22 cellular contexts compared by ENCODE assay signal in the genomic region with DNA sequence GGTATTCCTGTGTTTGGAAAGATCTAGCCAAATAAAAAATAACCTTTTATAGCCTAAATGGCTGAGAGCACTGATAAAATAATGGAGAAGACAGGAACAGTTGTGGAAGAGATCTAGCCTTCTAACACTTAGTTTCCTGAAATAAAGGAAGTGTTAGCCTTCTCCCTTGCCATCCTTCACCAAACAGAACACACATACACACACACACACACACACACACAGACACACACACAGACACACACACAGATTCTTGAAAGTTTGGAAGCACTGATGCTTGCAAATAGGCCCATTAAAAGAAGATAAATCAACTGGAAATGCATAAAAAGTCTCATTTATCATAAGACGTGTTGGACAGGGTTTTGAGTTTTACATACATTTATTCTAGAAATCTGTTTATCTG. TPM values are rescaled to one million over a fixed set of nuclear protein-coding genes. Genes with fewer than 3 reads are reported as not detected.
"Had no signal": no experiment of that assay in that cellular context is flagged by ENCODE, and none has a peak within 500 bp of the region (broad histone marks: within the 10 kb centered on the region; RNA-seq: fewer than 3 reads in every experiment).

No MANE protein-coding gene starts in this region.

- DNase-seq: activated naive CD4-positive, alpha-beta T cell; activated naive CD8-positive, alpha-beta T cell treated with anti-CD3 and anti-CD28 coated beads, Interleukin-2, amount 10 ng/mL, durations not matched to agents 7 days and 5 days; activated T-cell treated with anti-CD3 and anti-CD28 coated beads, Interleukin-2, amount 50 U/mL, for 1 hour; amniotic stem cell; effector CD8-positive, alpha-beta T cell; hypothalamus; sigmoid colon; stimulated activated CD4-positive, alpha-beta T cell treated with anti-CD3 and anti-CD28 coated beads, Interleukin-2, amount 100 ng/mL, for 48 hours; stimulated activated CD8-positive, alpha-beta memory T cell treated with anti-CD3 and anti-CD28 coated beads, Interleukin-4, amount 100 ng/mL, for 48 hours; stimulated activated naive B cell treated with anti-CD40 and anti-IgM and Interleukin-4, amounts not matched to agents 10 μg/mL and 1 μg/mL and 100 μg/mL, for 72 hours; T-helper 9 cell; trophoblast cell; uterus had no signal

- H3K4me1 ChIP-seq: sigmoid colon, uterus had no signal

- H3K4me3 Mint-ChIP-seq: activated naive CD8-positive, alpha-beta T cell treated with anti-CD3 and anti-CD28 coated beads, Interleukin-2, amount 10 ng/mL, durations not matched to agents 7 days and 5 days; activated T-helper 17 cell treated with anti-CD3 and anti-CD28 coated beads, Interleukin-2, amount 50 U/mL, for 72 hours; dendritic cell treated with granulocyte-macrophage colony-stimulating factor and Interleukin-4, amounts not matched to agents 40 ng/mL and 50 ng/mL, for 4 days; mesothelial cell of epicardium; natural killer cell treated with Interleukin-12 subunit alpha and Interleukin-12 subunit beta and Interleukin-15 and Interleukin-18, amount 100 ng/mL, for 72 hours; stimulated activated naive B cell treated with anti-CD40 and anti-IgM and Interleukin-4, amounts not matched to agents 10 μg/mL and 1 μg/mL and 100 μg/mL, for 72 hours; WTC11 had no signal

- H3K9me3 Mint-ChIP-seq: activated naive CD8-positive, alpha-beta T cell treated with anti-CD3 and anti-CD28 coated beads, Interleukin-2, amount 10 ng/mL, durations not matched to agents 7 days and 5 days; dendritic cell treated with granulocyte-macrophage colony-stimulating factor and Interleukin-4, amounts not matched to agents 40 ng/mL and 50 ng/mL, for 4 days; natural killer cell treated with Interleukin-12 subunit alpha and Interleukin-12 subunit beta and Interleukin-15 and Interleukin-18, amount 100 ng/mL, for 72 hours had no signal

- H3K27me3 Mint-ChIP-seq: activated naive CD8-positive, alpha-beta T cell treated with anti-CD3 and anti-CD28 coated beads, Interleukin-2, amount 10 ng/mL, durations not matched to agents 7 days and 5 days had no signal

- H3K27ac ChIP-seq: sigmoid colon, uterus had no signal

- ATAC-seq: activated T-helper 17 cell treated with anti-CD3 and anti-CD28 coated beads, Interleukin-2, amount 50 U/mL, for 72 hours; esophagus mucosa; left lobe of liver; natural killer cell treated with Interleukin-12 subunit alpha and Interleukin-12 subunit beta and Interleukin-15 and Interleukin-18, amount 100 ng/mL, for 72 hours; stimulated activated naive B cell treated with anti-CD40 and anti-IgM and Interleukin-4, amounts not matched to agents 10 μg/mL and 1 μg/mL and 100 μg/mL, for 72 hours; WTC11 had no signal

- H3K36me3 Mint-ChIP-seq: activated naive CD8-positive, alpha-beta T cell treated with anti-CD3 and anti-CD28 coated beads, Interleukin-2, amount 10 ng/mL, durations not matched to agents 7 days and 5 days; mesothelial cell of epicardium; natural killer cell treated with Interleukin-12 subunit alpha and Interleukin-12 subunit beta and Interleukin-15 and Interleukin-18, amount 100 ng/mL, for 72 hours; stimulated activated naive B cell treated with anti-CD40 and anti-IgM and Interleukin-4, amounts not matched to agents 10 μg/mL and 1 μg/mL and 100 μg/mL, for 72 hours; WTC11 had no signal

- H3K4me1 Mint-ChIP-seq: activated naive CD8-positive, alpha-beta T cell treated with anti-CD3 and anti-CD28 coated beads, Interleukin-2, amount 10 ng/mL, durations not matched to agents 7 days and 5 days; activated T-helper 17 cell treated with anti-CD3 and anti-CD28 coated beads, Interleukin-2, amount 50 U/mL, for 72 hours; mesothelial cell of epicardium; stimulated activated naive B cell treated with anti-CD40 and anti-IgM and Interleukin-4, amounts not matched to agents 10 μg/mL and 1 μg/mL and 100 μg/mL, for 72 hours had no signal

- H3K27me3 ChIP-seq: uterus had no signal

- H3K27ac Mint-ChIP-seq: activated naive CD8-positive, alpha-beta T cell treated with anti-CD3 and anti-CD28 coated beads, Interleukin-2, amount 10 ng/mL, durations not matched to agents 7 days and 5 days; activated T-helper 17 cell treated with anti-CD3 and anti-CD28 coated beads, Interleukin-2, amount 50 U/mL, for 72 hours; dendritic cell treated with granulocyte-macrophage colony-stimulating factor and Interleukin-4, amounts not matched to agents 40 ng/mL and 50 ng/mL, for 4 days; mesothelial cell of epicardium; natural killer cell treated with Interleukin-12 subunit alpha and Interleukin-12 subunit beta and Interleukin-15 and Interleukin-18, amount 100 ng/mL, for 72 hours; stimulated activated naive B cell treated with anti-CD40 and anti-IgM and Interleukin-4, amounts not matched to agents 10 μg/mL and 1 μg/mL and 100 μg/mL, for 72 hours; WTC11 had no signal

- H3K4me3 ChIP-seq: lung, sigmoid colon, uterus had no signal

- H3K36me3 ChIP-seq: sigmoid colon, uterus had no signal

- H3K9me3 ChIP-seq: sigmoid colon, uterus had no signal

RNA-seq across cellular contexts. Expression of a gene that starts 37.5 kb away (rescaled TPM):
- total RNA-seq: activated naive CD8-positive, alpha-beta T cell treated with anti-CD3 and anti-CD28 coated beads, Interleukin-2, amount 10 ng/mL, durations not matched to agents 7 days and 5 days; activated T-helper 17 cell treated with anti-CD3 and anti-CD28 coated beads, Interleukin-2, amount 50 U/mL, for 72 hours; natural killer cell treated with Interleukin-12 subunit alpha and Interleukin-12 subunit beta and Interleukin-15 and Interleukin-18, amount 100 ng/mL, for 72 hours; T-helper 1 cell treated with Interleukin-12 subunit alpha and Interleukin-12 subunit beta and Interleukin-4 antibody, amounts not matched to agents 30 ng/mL and 1 ng/mL, for 36 hours had no signal
